ENCODE assay signal across 26 cellular contexts in genomic region chr13:35055705-35056104, GRCh38.
"Had no signal": no experiment of that assay in that cellular context is flagged by ENCODE, and none has a peak within 500 bp of the region (broad histone marks: within the 10 kb centered on the region; RNA-seq: fewer than 3 reads in every experiment).

No MANE protein-coding gene starts in this region.

- H3K36me3 ChIP-seq: colonic mucosa, esophagus squamous epithelium, gastrocnemius medialis, left lung, lower lobe of right lung had no signal

- H3K9me3 Mint-ChIP-seq: dendritic cell treated with granulocyte-macrophage colony-stimulating factor and Interleukin-4, amounts not matched to agents 40 ng/mL and 50 ng/mL, for 4 days; endodermal cell; mesothelial cell of epicardium; naive B cell had no signal

- H3K27me3 Mint-ChIP-seq: dendritic cell treated with granulocyte-macrophage colony-stimulating factor and Interleukin-4, amounts not matched to agents 40 ng/mL and 50 ng/mL, for 4 days; effector memory CD8-positive, alpha-beta T cell; naive B cell had no signal

- H3K4me1 ChIP-seq: colonic mucosa, esophagus squamous epithelium, gastrocnemius medialis, heart right ventricle, left lung, lower lobe of right lung had no signal

- FAIRE-seq: keratinocyte had no signal

- H3K4me3 Mint-ChIP-seq: dendritic cell treated with granulocyte-macrophage colony-stimulating factor and Interleukin-4, amounts not matched to agents 40 ng/mL and 50 ng/mL, for 4 days; effector memory CD8-positive, alpha-beta T cell; endodermal cell; mesothelial cell of epicardium; naive B cell had no signal

- H3K4me1 Mint-ChIP-seq: endodermal cell, mesothelial cell of epicardium, naive B cell had no signal

- H3K27me3 ChIP-seq: colonic mucosa, esophagus squamous epithelium, gastrocnemius medialis, heart right ventricle, left lung had no signal

- H3K9me3 ChIP-seq: colonic mucosa, esophagus squamous epithelium, gastrocnemius medialis, heart right ventricle, left lung, lower lobe of right lung, mucosa of descending colon had no signal

- H3K4me3 ChIP-seq: colonic mucosa, esophagus squamous epithelium, gastrocnemius medialis, heart right ventricle, left lung, lower lobe of right lung, mucosa of descending colon had no signal

- H3K27ac Mint-ChIP-seq: dendritic cell treated with granulocyte-macrophage colony-stimulating factor and Interleukin-4, amounts not matched to agents 40 ng/mL and 50 ng/mL, for 4 days; effector memory CD8-positive, alpha-beta T cell; endodermal cell; mesothelial cell of epicardium had no signal

- ATAC-seq: effector memory CD8-positive, alpha-beta T cell; esophagus mucosa; gastrocnemius medialis; heart right ventricle; left cardiac atrium; left lung; left ventricle myocardium superior; lower lobe of right lung; mucosa of descending colon had no signal

- DNase-seq: colonic mucosa; cortex of kidney; effector CD8-positive, alpha-beta T cell; effector memory CD8-positive, alpha-beta T cell; endodermal cell; erythroblast; esophagus squamous epithelium; foreskin fibroblast; foreskin melanocyte; gastrocnemius medialis; glutamatergic neuron; head of caudate nucleus; heart right ventricle; hippocampal formation; left cardiac atrium; left lung; left ventricle myocardium superior; lower lobe of right lung; mesenchymal stem cell; mucosa of descending colon; naive B cell had no signal

- H3K27ac ChIP-seq: colonic mucosa, epithelial cell of prostate, esophagus squamous epithelium, gastrocnemius medialis, left lung, lower lobe of right lung had no signal
